In genomic region chr1:28775121-28775942, GRCh38 we compare ENCODE assay signal across 8 cellular contexts. TPM values are rescaled to one million over a fixed set of nuclear protein-coding genes. Genes with fewer than 3 reads are reported as not detected.
DNase-seq lines count a peak whose midpoint lies in the region; ATAC-seq, FAIRE-seq and TF ChIP-seq lines count a peak whose summit lies in the region.

No MANE protein-coding gene starts in this region.

- peak; percentile 53 to 80 (median 62) for DNase-seq in NCI-H1417 (lab: John Stamatoyannopoulos, UW)
- DNase-seq in NCI-H1417 treated with DMSO at 0.1 percent for 48 hours (lab: John Stamatoyannopoulos, UW) = no peak
- peak; percentile 29 to 70 (median 64) for DNase-seq in T-helper 2 cell
- DNase-seq in astrocyte (ENCODE audit: low read depth) = no peak
- DNase-seq in hepatic stellate cell (ENCODE audit: low spot score) = peak; percentile 74
- DNase-seq in HuH-7 (ENCODE audit: low spot score) = no peak

- H3K27ac Mint-ChIP-seq in astrocyte (ENCODE audit: unreplicated experiment) = no peak overlapping the region

- H3K27me3 ChIP-seq in astrocyte (ENCODE audit: insufficient read depth, low read length) (no peaks in the 10 kb centered on the region), skeletal muscle tissue (ENCODE audit: control insufficient read depth in 3 of 3, insufficient read depth in 3 of 3, low read length in 3 of 3) (no peaks in the 10 kb centered on the region)

- no peak overlapping the region for H2AFZ ChIP-seq in astrocyte (ENCODE audit: low read depth, low read length)

- no peaks in the 10 kb centered on the region for H3K4me1 Mint-ChIP-seq in astrocyte (ENCODE audit: low read depth, unreplicated experiment)

- no peak overlapping the region for H3K4me3 ChIP-seq in astrocyte (ENCODE audit: insufficient read depth, low read depth, low read length)
- H3K4me3 ChIP-seq in skeletal muscle tissue (ENCODE audit: low read length in 3 of 3) = peak overlapping the region; percentile 64 to 77 (median 70)

- H3K9me3 ChIP-seq in astrocyte (ENCODE audit: insufficient read depth, low read depth, low read length) = no peaks in the 10 kb centered on the region
- no peaks in the 10 kb centered on the region for H3K9me3 ChIP-seq in skeletal muscle tissue (ENCODE audit: control insufficient read depth in 3 of 3, low read length in 3 of 3)

- H3K4me1 ChIP-seq in astrocyte (ENCODE audit: insufficient read depth, low read length) = no peaks in the 10 kb centered on the region
- peaks cover 4 to 8% (median 7%) of the 10 kb centered on the region in 3 donors for H3K4me1 ChIP-seq in skeletal muscle tissue (ENCODE audit: control insufficient read depth in 3 of 3, insufficient read depth in 3 of 3, low read length in 3 of 3)

- no peak for FAIRE-seq in astrocyte (lab: Jason Lieb, UNC)

- H3K4me3 Mint-ChIP-seq in astrocyte (ENCODE audit: unreplicated experiment) = no peak overlapping the region

- peaks cover 14% of the 10 kb centered on the region for H3K79me2 ChIP-seq in astrocyte (ENCODE audit: insufficient read depth, low read length)

- H3K4me2 ChIP-seq in astrocyte (ENCODE audit: low read length) = peak overlapping the region; percentile 65

- peaks cover 57% of the 10 kb centered on the region for H4K20me1 ChIP-seq in astrocyte (ENCODE audit: insufficient read depth, low read length)

- no peak for TF ChIP-seq CTCF in astrocyte (IDR thresholded peaks at IDR 0.05; ENCODE audit: insufficient read depth, low read depth, low read length)

- H3K9me3 Mint-ChIP-seq in astrocyte (ENCODE audit: unreplicated experiment) = no peaks in the 10 kb centered on the region

- no peaks in the 10 kb centered on the region for H3K27me3 Mint-ChIP-seq in astrocyte (ENCODE audit: low read depth, unreplicated experiment)

- no peak overlapping the region for H3K27ac ChIP-seq in astrocyte (ENCODE audit: low read depth, low read length)
- H3K27ac ChIP-seq in skeletal muscle tissue (ENCODE audit: low read depth, low read length) = no peak overlapping the region

- no peak overlapping the region for H3K9ac ChIP-seq in astrocyte (ENCODE audit: low read length)
- H3K9ac ChIP-seq in skeletal muscle tissue (ENCODE audit: low read depth in 1 of 3, low read length in 3 of 3) = peak overlapping the region in 1 of 3 donors; percentile 27

- H3K36me3 Mint-ChIP-seq in astrocyte (ENCODE audit: low read depth, unreplicated experiment) = peaks cover 9% of the 10 kb centered on the region

- no peak for ATAC-seq in GM18502 (IDR thresholded peaks at IDR 0.05; ENCODE audit: poor library complexity, unreplicated experiment)

- H3K36me3 ChIP-seq in astrocyte (ENCODE audit: insufficient read depth, low read length) (peaks cover 8% of the 10 kb centered on the region), skeletal muscle tissue (ENCODE audit: control insufficient read depth in 3 of 3, insufficient read depth in 3 of 3, low read length in 3 of 3) (peaks cover 0 to 6% (median 0%) of the 10 kb centered on the region in 3 donors)

RNA-seq across cellular contexts. Expression of gene OPRD1, which starts 36.6 kb away (rescaled TPM):
- total RNA-seq in astrocyte (0.79 and 1.2 TPM in 2 replicates), skeletal muscle tissue (0.52 TPM)

RNA-seq across cellular contexts. Expression of gene YTHDF2, which starts 38.6 kb away (rescaled TPM):
- total RNA-seq in astrocyte = 91.3 and 97.5 TPM in 2 replicates
- 59.5 TPM for total RNA-seq in skeletal muscle tissue

Comparison
In these comparisons a context has a peak if more than half of its experiments do, and no peak if none do; other contexts are left out.
1. DNase-seq: peak in NCI-H1417 (3 of 3), T-helper 2 cell (5 of 5) and hepatic stellate cell (single experiment); none in NCI-H1417 treated with DMSO at 0.1 percent for 48 hours (single experiment), astrocyte (single experiment) and HuH-7 (single experiment).